Comparison of ENCODE assay signal across 8 cellular contexts in the genomic region with DNA sequence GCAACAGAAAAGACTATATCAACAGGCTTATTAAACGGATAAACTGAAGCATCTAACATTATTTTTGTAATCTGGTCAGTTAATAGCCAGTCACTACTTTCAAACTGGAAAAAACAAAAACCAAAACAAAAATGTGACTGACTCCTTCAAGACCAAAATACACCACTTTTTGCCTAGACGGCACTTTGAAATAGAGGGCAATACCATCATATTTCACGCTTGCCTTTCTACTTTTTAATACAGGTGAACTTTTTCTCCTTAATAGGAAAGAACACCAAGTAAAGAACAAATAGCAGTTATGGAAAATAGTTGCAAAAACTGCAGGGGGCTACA. TPM values are rescaled to one million over a fixed set of nuclear protein-coding genes. Genes with fewer than 3 reads are reported as not detected.
DNase-seq lines count a peak whose midpoint lies in the region; ATAC-seq and TF ChIP-seq lines count a peak whose summit lies in the region.

No MANE protein-coding gene starts in this region.

- H3K27ac ChIP-seq in left lung (peak overlapping the region; percentile 78 to 85), thyroid gland (peak overlapping the region; percentile 40 to 77 (median 75))

- peak overlapping the region; percentile 99 for H3K27ac Mint-ChIP-seq in activated T-cell treated with anti-CD3 and anti-CD28 coated beads, Interleukin-2, amount 50 U/mL, for 24 hours
- H3K27ac Mint-ChIP-seq in activated naive CD8-positive, alpha-beta T cell treated with anti-CD3 and anti-CD28 coated beads for 36 hours = peak overlapping the region; percentile 95

- TF ChIP-seq CTCF in left lung (IDR thresholded peaks at IDR 0.05) (no peak), thyroid gland (IDR thresholded peaks at IDR 0.05) (no peak)

- intact Hi-C loops in left lung (cut with DNase I) (no loop called here), thyroid gland (cut with DNase I) (loop anchor here (10.0 kb wide), 1 partner anchor 331 kb away; no protein-coding TSS in a partner anchor), posterior cingulate gyrus (cut with DNase I) (loop anchor here (1.0 to 10.0 kb wide), 4 partner anchors 61 to 351 kb away; a partner anchor contains a TSS)

- no peaks in the 10 kb centered on the region for H3K9me3 Mint-ChIP-seq in activated T-cell treated with anti-CD3 and anti-CD28 coated beads, Interleukin-2, amount 50 U/mL, for 24 hours
- no peaks in the 10 kb centered on the region for H3K9me3 Mint-ChIP-seq in activated naive CD8-positive, alpha-beta T cell treated with anti-CD3 and anti-CD28 coated beads for 36 hours

- H3K4me3 Mint-ChIP-seq in activated T-cell treated with anti-CD3 and anti-CD28 coated beads, Interleukin-2, amount 50 U/mL, for 24 hours = peak overlapping the region; percentile 98
- peak overlapping the region; percentile 93 for H3K4me3 Mint-ChIP-seq in activated naive CD8-positive, alpha-beta T cell treated with anti-CD3 and anti-CD28 coated beads for 36 hours

- peaks cover 42% of the 10 kb centered on the region for H3K4me1 Mint-ChIP-seq in activated T-cell treated with anti-CD3 and anti-CD28 coated beads, Interleukin-2, amount 50 U/mL, for 24 hours (ENCODE audit: low read depth)
- peaks cover 36% of the 10 kb centered on the region for H3K4me1 Mint-ChIP-seq in activated naive CD8-positive, alpha-beta T cell treated with anti-CD3 and anti-CD28 coated beads for 36 hours

- H3K4me3 ChIP-seq in left lung = peak overlapping the region; percentile 95 to 98
- peak overlapping the region in 2 of 3 donors; percentile 64 to 82 for H3K4me3 ChIP-seq in thyroid gland (replicated peaks in 1 of 3)

- ATAC-seq in left lung = no peak

- TF ChIP-seq POLR2A in thyroid gland (IDR thresholded peaks at IDR 0.05) = no peak

- no peaks in the 10 kb centered on the region for H3K27me3 ChIP-seq in left lung
- no peaks in the 10 kb centered on the region for H3K27me3 ChIP-seq in thyroid gland

- no peaks in the 10 kb centered on the region for H3K27me3 Mint-ChIP-seq in activated T-cell treated with anti-CD3 and anti-CD28 coated beads, Interleukin-2, amount 50 U/mL, for 24 hours
- H3K27me3 Mint-ChIP-seq in activated naive CD8-positive, alpha-beta T cell treated with anti-CD3 and anti-CD28 coated beads for 36 hours = no peaks in the 10 kb centered on the region

- H3K9me3 ChIP-seq in left lung (no peaks in the 10 kb centered on the region), thyroid gland (no peaks in the 10 kb centered on the region)

- WGBS in thyroid gland, 2 donors = 45 to 54% methylated on average over 3 of the region's 3 CpGs

- H3K36me3 ChIP-seq in left lung (peaks cover 0 to 12% of the 10 kb centered on the region in 2 donors), thyroid gland (peaks cover 0 to 3% of the 10 kb centered on the region in 2 donors)

- H3K36me3 Mint-ChIP-seq in activated T-cell treated with anti-CD3 and anti-CD28 coated beads, Interleukin-2, amount 50 U/mL, for 24 hours (ENCODE audit: low read depth) = peaks cover 51% of the 10 kb centered on the region
- peaks cover 12% of the 10 kb centered on the region for H3K36me3 Mint-ChIP-seq in activated naive CD8-positive, alpha-beta T cell treated with anti-CD3 and anti-CD28 coated beads for 36 hours

- H3K4me1 ChIP-seq in left lung (peaks cover 6 to 22% of the 10 kb centered on the region in 2 donors), thyroid gland (peaks cover 6 to 9% of the 10 kb centered on the region in 2 donors)

- no peak for DNase-seq in activated T-cell treated with anti-CD3 and anti-CD28 coated beads, Interleukin-2, amount 50 U/mL, for 24 hours
- no peak for DNase-seq in activated T-cell treated with anti-CD3 and anti-CD28 coated beads, Interleukin-2, amount 50 U/mL, for 1 hour
- DNase-seq in activated naive CD8-positive, alpha-beta T cell treated with anti-CD3 and anti-CD28 coated beads for 36 hours = no peak
- DNase-seq in left lung (no peak), thyroid gland (no peak), posterior cingulate gyrus (no peak), NCI-H2196 (lab: John Stamatoyannopoulos, UW; ENCODE audit: unreplicated experiment) (no peak), kidney tubule cell (ENCODE audit: low spot score) (no peak)

RNA-seq across cellular contexts. Expression of a gene that starts 0.6 kb away (rescaled TPM):
- 100 to 1,000 TPM; 156 to 158 TPM for total RNA-seq in activated naive CD8-positive, alpha-beta T cell treated with anti-CD3 and anti-CD28 coated beads for 36 hours
- total RNA-seq in left lung (10 to 100 TPM; 28.3 to 38.9 TPM), thyroid gland (10 to 100 TPM; 36.1 to 83.6 (median 43.5) TPM)

RNA-seq across cellular contexts. Expression of a gene that starts 59.7 kb away (rescaled TPM):
- total RNA-seq in activated naive CD8-positive, alpha-beta T cell treated with anti-CD3 and anti-CD28 coated beads for 36 hours = 10 to 100 TPM in 1 of 2 experiments, 1 to 10 TPM in 1; 8.7 to 12.3 TPM
- total RNA-seq in left lung = 10 to 100 TPM in 1 of 2 donors, 1 to 10 TPM in 1; 6.3 to 12.3 TPM
- 1 to 10 TPM; 2.1 to 4.0 (median 2.3) TPM for total RNA-seq in thyroid gland

Comparison
In these comparisons a context has a peak if more than half of its experiments do, and no peak if none do; other contexts are left out.
1. intact Hi-C loops: an anchor here in thyroid gland (10.0 kb wide) and posterior cingulate gyrus (1.0 to 10.0 kb wide); none called in left lung.